In genomic region chr10:93716771-93717170, GRCh38 we compare ENCODE assay signal across 2 cellular contexts.
A peak's percentile ranks its signal among the peaks of the same experiment; 100 is the strongest.
TF ChIP-seq lines count a peak whose summit lies in the region.

No MANE protein-coding gene starts in this region.

TF ChIP-seq in GM23338, 12 proteins besides CTCF, POLR2A, EP300 and RAD21:
- TF ChIP-seq STAT1 (IDR thresholded peaks at IDR 0.05; ENCODE audit: unreplicated experiment) (no peak), EZH2 (IDR thresholded peaks at IDR 0.05; ENCODE audit: low read depth, unreplicated experiment) (no peak), CREB1 (CRISPR knock-in tag; IDR thresholded peaks at IDR 0.05; ENCODE audit: low read depth) (no peak), NANOG (IDR thresholded peaks at IDR 0.05; ENCODE audit: borderline replicate concordance) (no peak), ZNF462 (CRISPR knock-in tag; IDR thresholded peaks at IDR 0.05) (no peak), EZH2phosphoT487 (IDR thresholded peaks at IDR 0.05; ENCODE audit: unreplicated experiment) (no peak), ETS1 (IDR thresholded peaks at IDR 0.05) (no peak), JUNB (IDR thresholded peaks at IDR 0.05; ENCODE audit: unreplicated experiment) (no peak), POLR2AphosphoS5 (IDR thresholded peaks at IDR 0.05; ENCODE audit: low read depth) (no peak), ZNF114 (CRISPR knock-in tag; IDR thresholded peaks at IDR 0.05) (no peak), REST (IDR thresholded peaks at IDR 0.05; ENCODE audit: unreplicated experiment) (no peak), ZNF331 (CRISPR knock-in tag; IDR thresholded peaks at IDR 0.05; ENCODE audit: low read depth) (no peak)

TF ChIP-seq in K562, 482 proteins besides CTCF, POLR2A, EP300 and RAD21:
- TF ChIP-seq ZNF589 (CRISPR knock-in tag; IDR thresholded peaks at IDR 0.05; ENCODE audit: low read depth) (no peak), NFRKB (IDR thresholded peaks at IDR 0.05; ENCODE audit: low read depth) (no peak), MAFF (IDR thresholded peaks at IDR 0.05; ENCODE audit: low read length) (peak; percentile 37; the same call in 1 of the 2 replicates), NKRF (IDR thresholded peaks at IDR 0.05; ENCODE audit: borderline replicate concordance) (no peak), NFE2 (IDR thresholded peaks at IDR 0.05; ENCODE audit: low read depth) (peak; percentile 76), ZNF324 (CRISPR knock-in tag; IDR thresholded peaks at IDR 0.05) (no peak), TBL1XR1 (IDR thresholded peaks at IDR 0.05; ENCODE audit: low read length in 2 of 2) (no peak), C11orf30 (IDR thresholded peaks at IDR 0.05; ENCODE audit: low read depth) (peak; percentile 46; the same call in 1 of the 2 replicates), PYGO2 (tag; IDR thresholded peaks at IDR 0.05) (no peak), CHAMP1 (IDR thresholded peaks at IDR 0.05) (no peak), FOXA1 (IDR thresholded peaks at IDR 0.05; ENCODE audit: borderline replicate concordance) (no peak), CHD1 (IDR thresholded peaks at IDR 0.05; ENCODE audit: low read length) (no peak), MAFG (tag; conservative IDR thresholded peaks at IDR 0.05) (peak; percentile 53), ATF2 (CRISPR knock-in tag; IDR thresholded peaks at IDR 0.05) (no peak), ZNF316 (IDR thresholded peaks at IDR 0.05) (peak; percentile 43), HSF4 (CRISPR knock-in tag; IDR thresholded peaks at IDR 0.05; ENCODE audit: borderline replicate concordance) (no peak), ASH1L (IDR thresholded peaks at IDR 0.05; ENCODE audit: borderline replicate concordance, low read depth, partially characterized antibody) (no peak)
